Comparison of ENCODE assay signal across 11 cellular contexts in the genomic region with DNA sequence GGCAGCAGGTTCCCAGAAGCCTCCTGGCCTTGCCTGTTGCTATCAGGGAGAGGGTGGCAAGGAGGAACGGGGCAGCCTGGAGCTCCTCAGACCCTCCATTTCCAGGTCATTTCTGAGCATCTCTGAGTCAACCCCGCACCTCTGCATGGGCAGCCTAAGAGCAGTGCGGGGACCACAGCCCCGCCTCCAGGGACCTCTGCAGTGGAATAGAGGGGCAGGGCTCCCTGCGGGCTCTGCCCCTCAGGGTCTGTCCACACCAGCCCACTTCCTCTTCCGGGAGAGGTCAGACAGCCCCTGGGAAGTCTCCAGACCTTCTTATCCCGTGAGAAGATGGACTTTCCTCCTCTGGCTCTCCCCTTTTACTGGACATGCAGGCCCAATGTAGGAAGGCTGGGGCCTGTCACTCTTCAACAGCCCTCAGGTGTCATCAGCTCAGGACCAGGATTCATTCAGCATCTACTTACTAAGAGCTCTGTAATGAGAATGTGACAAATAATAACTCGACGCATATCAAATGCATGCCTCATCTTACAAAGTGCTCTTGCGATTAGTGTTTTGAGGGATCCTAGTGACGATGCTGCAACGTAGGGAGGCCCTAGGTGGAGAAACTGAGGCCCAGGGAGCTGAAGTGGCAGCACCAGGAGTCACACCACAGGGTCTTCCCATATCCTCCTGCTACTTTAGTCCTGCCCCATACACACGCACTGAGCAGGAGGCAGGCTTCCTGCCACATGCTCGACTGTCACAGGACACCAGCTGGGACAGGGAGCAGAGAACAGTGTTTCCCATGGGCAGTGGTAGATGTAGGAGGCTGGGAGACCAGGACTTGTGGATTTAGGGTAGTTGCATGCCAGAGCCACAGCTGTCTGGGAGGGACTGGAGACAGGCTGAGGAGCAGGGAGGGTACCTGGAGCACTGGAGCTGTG. TPM values are rescaled to one million over a fixed set of nuclear protein-coding genes. Genes with fewer than 3 reads are reported as not detected.
DNase-seq lines count a peak whose midpoint lies in the region; ATAC-seq and TF ChIP-seq lines count a peak whose summit lies in the region.
"Had no signal": no experiment of that assay in that cellular context is flagged by ENCODE, and none has a peak within 500 bp of the region (broad histone marks: within the 10 kb centered on the region; RNA-seq: fewer than 3 reads in every experiment).

No MANE protein-coding gene starts in this region.

- no peaks in the 10 kb centered on the region for H3K9me3 Mint-ChIP-seq in activated CD8-positive, alpha-beta T cell treated with anti-CD3 and anti-CD28 coated beads, Interleukin-2, amount 10 ng/mL, durations not matched to agents 7 days and 5 days (ENCODE audit: insufficient read depth)
- no peaks in the 10 kb centered on the region for H3K9me3 Mint-ChIP-seq in activated CD8-positive, alpha-beta T cell treated with anti-CD3 and anti-CD28 coated beads for 36 hours
- H3K9me3 Mint-ChIP-seq in chondrocyte (ENCODE audit: low read depth): no peaks in the 10 kb centered on the region
- H3K9me3 Mint-ChIP-seq: activated CD4-positive, alpha-beta memory T cell treated with anti-CD3 and anti-CD28 coated beads for 36 hours had no signal

- H3K9me3 ChIP-seq in mesodermal cell (ENCODE audit: control insufficient read depth, low read length) (no peaks in the 10 kb centered on the region), upper lobe of left lung (no peaks in the 10 kb centered on the region), aorta (ENCODE audit: control insufficient read depth, low read length) (no peaks in the 10 kb centered on the region)

- no peak overlapping the region for H3K27ac Mint-ChIP-seq in activated CD8-positive, alpha-beta T cell treated with anti-CD3 and anti-CD28 coated beads, Interleukin-2, amount 10 ng/mL, durations not matched to agents 7 days and 5 days
- no peak overlapping the region for H3K27ac Mint-ChIP-seq in activated CD8-positive, alpha-beta T cell treated with anti-CD3 and anti-CD28 coated beads for 36 hours
- H3K27ac Mint-ChIP-seq in chondrocyte (ENCODE audit: unreplicated experiment): peak overlapping the region; percentile 94
- H3K27ac Mint-ChIP-seq: activated CD4-positive, alpha-beta memory T cell treated with anti-CD3 and anti-CD28 coated beads for 36 hours had no signal

- WGBS in mesodermal cell (ENCODE audit: insufficient coverage in 2 of 2), 2 experiments: 86 to 87% methylated on average over 9 to 13 of the region's 14 CpGs
- 69 to 82% methylated on average over 8 to 14 of the region's 14 CpGs for WGBS in upper lobe of left lung, 2 donors
- WGBS in aorta, 2 donors: 85 to 88% methylated on average over 14 of the region's 14 CpGs

- H3K27me3 Mint-ChIP-seq in activated CD8-positive, alpha-beta T cell treated with anti-CD3 and anti-CD28 coated beads, Interleukin-2, amount 10 ng/mL, durations not matched to agents 7 days and 5 days (ENCODE audit: low read depth): peaks cover 2% of the 10 kb centered on the region
- H3K27me3 Mint-ChIP-seq in activated CD8-positive, alpha-beta T cell treated with anti-CD3 and anti-CD28 coated beads for 36 hours: no peaks in the 10 kb centered on the region
- H3K27me3 Mint-ChIP-seq in chondrocyte (ENCODE audit: low read depth): no peaks in the 10 kb centered on the region
- H3K27me3 Mint-ChIP-seq: activated CD4-positive, alpha-beta memory T cell treated with anti-CD3 and anti-CD28 coated beads for 36 hours had no signal

- H3K36me3 Mint-ChIP-seq in activated CD8-positive, alpha-beta T cell treated with anti-CD3 and anti-CD28 coated beads, Interleukin-2, amount 10 ng/mL, durations not matched to agents 7 days and 5 days (ENCODE audit: low read depth): no peaks in the 10 kb centered on the region
- no peaks in the 10 kb centered on the region for H3K36me3 Mint-ChIP-seq in activated CD8-positive, alpha-beta T cell treated with anti-CD3 and anti-CD28 coated beads for 36 hours (ENCODE audit: low read depth)
- H3K36me3 Mint-ChIP-seq in chondrocyte (ENCODE audit: low read depth): no peaks in the 10 kb centered on the region
- H3K36me3 Mint-ChIP-seq: activated CD4-positive, alpha-beta memory T cell treated with anti-CD3 and anti-CD28 coated beads for 36 hours had no signal

- no peak overlapping the region for H3K4me3 Mint-ChIP-seq in activated CD8-positive, alpha-beta T cell treated with anti-CD3 and anti-CD28 coated beads, Interleukin-2, amount 10 ng/mL, durations not matched to agents 7 days and 5 days
- H3K4me3 Mint-ChIP-seq in activated CD8-positive, alpha-beta T cell treated with anti-CD3 and anti-CD28 coated beads for 36 hours: no peak overlapping the region
- no peak overlapping the region for H3K4me3 Mint-ChIP-seq in chondrocyte (ENCODE audit: unreplicated experiment)
- H3K4me3 Mint-ChIP-seq: activated CD4-positive, alpha-beta memory T cell treated with anti-CD3 and anti-CD28 coated beads for 36 hours had no signal

- TF ChIP-seq EP300 in upper lobe of left lung (IDR thresholded peaks at IDR 0.05): no peak

- intact Hi-C loops in activated CD8-positive, alpha-beta T cell treated with anti-CD3 and anti-CD28 coated beads for 36 hours (cut with micrococcal nuclease): no loop called here
- intact Hi-C loops in aorta (cut with DNase I): no loop called here

- TF ChIP-seq POLR2A in upper lobe of left lung (IDR thresholded peaks at IDR 0.05): no peak

- POLR2A ChIA-PET in activated CD8-positive, alpha-beta T cell treated with anti-CD3 and anti-CD28 coated beads, Interleukin-2, amount 10 ng/mL, durations not matched to agents 7 days and 5 days (lab: Charles Lee): interaction anchor here (0.8 kb wide), 1 partner anchor 8 kb away, joined by 3 read pairs; no protein-coding TSS in a partner anchor
- POLR2A ChIA-PET in activated CD8-positive, alpha-beta T cell treated with anti-CD3 and anti-CD28 coated beads for 36 hours (lab: Charles Lee): interaction anchor here (0.9 to 24.1 kb wide), 3 partner anchors 9 to 95 kb away, joined by 3 to 382 read pairs (median 5); a partner anchor contains a TSS

- TF ChIP-seq CTCF in activated CD8-positive, alpha-beta T cell treated with anti-CD3 and anti-CD28 coated beads for 36 hours (IDR thresholded peaks at IDR 0.05): no peak
- TF ChIP-seq CTCF in chondrocyte (IDR thresholded peaks at IDR 0.05): no peak
- no peak for TF ChIP-seq CTCF in upper lobe of left lung (IDR thresholded peaks at IDR 0.05)

- CTCF ChIA-PET in activated CD8-positive, alpha-beta T cell treated with anti-CD3 and anti-CD28 coated beads, Interleukin-2, amount 10 ng/mL, durations not matched to agents 7 days and 5 days (lab: Charles Lee): no interaction called here
- CTCF ChIA-PET in activated CD8-positive, alpha-beta T cell treated with anti-CD3 and anti-CD28 coated beads for 36 hours (lab: Charles Lee): interaction anchor here (0.9 to 1.3 kb wide), 2 partner anchors 95 to 104 kb away, joined by 5 read pairs; no protein-coding TSS in a partner anchor

- H3K4me1 ChIP-seq in mesodermal cell (ENCODE audit: control insufficient read depth, insufficient read depth, low read length, poor library complexity, severe bottlenecking): peaks cover 23% of the 10 kb centered on the region
- peaks cover 0 to 10% (median 7%) of the 10 kb centered on the region in 4 donors for H3K4me1 ChIP-seq in upper lobe of left lung
- no peaks in the 10 kb centered on the region for H3K4me1 ChIP-seq in aorta (ENCODE audit: control insufficient read depth in 1 of 2, insufficient read depth in 2 of 2, low read length in 2 of 2)

- no peaks in the 10 kb centered on the region for H3K36me3 ChIP-seq in mesodermal cell (ENCODE audit: control insufficient read depth, insufficient read depth, low read length)
- no peaks in the 10 kb centered on the region for H3K36me3 ChIP-seq in upper lobe of left lung
- H3K36me3 ChIP-seq in aorta (ENCODE audit: control insufficient read depth in 1 of 2, insufficient read depth in 2 of 2, low read length in 1 of 2): no peaks in the 10 kb centered on the region
- H3K36me3 ChIP-seq: brain microvascular endothelial cell had no signal

- H3K4me1 Mint-ChIP-seq in activated CD8-positive, alpha-beta T cell treated with anti-CD3 and anti-CD28 coated beads, Interleukin-2, amount 10 ng/mL, durations not matched to agents 7 days and 5 days (ENCODE audit: low read depth): peaks cover 2% of the 10 kb centered on the region
- peaks cover 3% of the 10 kb centered on the region for H3K4me1 Mint-ChIP-seq in activated CD8-positive, alpha-beta T cell treated with anti-CD3 and anti-CD28 coated beads for 36 hours (ENCODE audit: low read depth)
- peaks cover 41% of the 10 kb centered on the region for H3K4me1 Mint-ChIP-seq in chondrocyte (ENCODE audit: low read depth)

- ATAC-seq in activated CD8-positive, alpha-beta T cell treated with anti-CD3 and anti-CD28 coated beads, Interleukin-2, amount 10 ng/mL, durations not matched to agents 7 days and 5 days: peak; percentile 20
- no peak for ATAC-seq in activated CD8-positive, alpha-beta T cell treated with anti-CD3 and anti-CD28 coated beads for 36 hours
- ATAC-seq in upper lobe of left lung (ENCODE audit: low FRiP score in 2 of 2) (no peak), GM21360 (IDR thresholded peaks at IDR 0.05; ENCODE audit: unreplicated experiment) (no peak), aorta (ENCODE audit: low FRiP score) (no peak)

- H3K27me3 ChIP-seq in upper lobe of left lung (no peaks in the 10 kb centered on the region), aorta (ENCODE audit: control insufficient read depth in 1 of 2, insufficient read depth in 2 of 2, low read length in 1 of 2) (no peaks in the 10 kb centered on the region)
- H3K27me3 ChIP-seq: brain microvascular endothelial cell had no signal

- DNase-seq in activated CD8-positive, alpha-beta T cell treated with anti-CD3 and anti-CD28 coated beads, Interleukin-2, amount 10 ng/mL, durations not matched to agents 7 days and 5 days: no peak
- no peak for DNase-seq in activated CD8-positive, alpha-beta T cell treated with anti-CD3 and anti-CD28 coated beads for 36 hours
- DNase-seq in chondrocyte (ENCODE audit: low spot score) (no peak), upper lobe of left lung (no peak), AG08396 (ENCODE audit: low spot score) (no peak), aorta (no peak)
- DNase-seq: activated CD4-positive, alpha-beta memory T cell treated with anti-CD3 and anti-CD28 coated beads for 36 hours; brain microvascular endothelial cell; foreskin melanocyte had no signal

- H3K4me3 ChIP-seq in mesodermal cell (ENCODE audit: extremely low read depth, insufficient read depth, low read length, poor library complexity, severe bottlenecking) (no peak overlapping the region), upper lobe of left lung (no peak overlapping the region), aorta (ENCODE audit: low read length in 2 of 2) (no peak overlapping the region)

- H3K27ac ChIP-seq in mesodermal cell (ENCODE audit: low read depth, low read length, severe bottlenecking) (peak overlapping the region; percentile 87), upper lobe of left lung (peak overlapping the region in 3 of 4 donors; percentile 31 to 57 (median 39)), aorta (ENCODE audit: low read depth in 1 of 2, low read length in 2 of 2) (no peak overlapping the region)

RNA-seq across cellular contexts. Expression of a gene that starts 28.0 kb away (rescaled TPM):
- under 1 TPM; 0.61 to 0.73 TPM for total RNA-seq in activated CD8-positive, alpha-beta T cell treated with anti-CD3 and anti-CD28 coated beads, Interleukin-2, amount 10 ng/mL, durations not matched to agents 7 days and 5 days
- total RNA-seq in activated CD8-positive, alpha-beta T cell treated with anti-CD3 and anti-CD28 coated beads for 36 hours: under 1 TPM; 0.77 to 0.96 TPM
- total RNA-seq in chondrocyte: 0.47 TPM in 1 of 3 replicates, not detected in the others
- not detected for polyA plus RNA-seq in mesodermal cell (2013, experiment 1 of 2)
- polyA plus RNA-seq in mesodermal cell (2013, experiment 2 of 2): 0.76 TPM
- under 1 TPM in 1 of 6 donors, not detected in 5; 0.51 TPM for total RNA-seq in upper lobe of left lung
- not detected for total RNA-seq in aorta
- 1 to 10 TPM in 1 of 2 donors, not detected in 1; 1.5 TPM for polyA plus RNA-seq in aorta

RNA-seq across cellular contexts. Expression of a gene that starts 36.4 kb away (rescaled TPM):
- total RNA-seq in activated CD8-positive, alpha-beta T cell treated with anti-CD3 and anti-CD28 coated beads, Interleukin-2, amount 10 ng/mL, durations not matched to agents 7 days and 5 days: 100 to 1,000 TPM; 282 to 288 TPM
- 10 to 100 TPM; 18.7 to 19.3 TPM for total RNA-seq in activated CD8-positive, alpha-beta T cell treated with anti-CD3 and anti-CD28 coated beads for 36 hours
- total RNA-seq in chondrocyte: 40.5 to 77.6 TPM (median 76.5 TPM) in 3 replicates
- 79.5 TPM for polyA plus RNA-seq in mesodermal cell (2013, experiment 1 of 2)
- 71.6 TPM for polyA plus RNA-seq in mesodermal cell (2013, experiment 2 of 2)
- total RNA-seq in upper lobe of left lung: 100 to 1,000 TPM; 169 to 611 (median 375) TPM
- total RNA-seq in aorta: 10 to 100 TPM; 67.1 to 78.5 TPM
- polyA plus RNA-seq in aorta: 100 to 1,000 TPM in 1 of 2 donors, 10 to 100 TPM in 1; 24.9 to 103 TPM

Comparison
In these comparisons a context has a peak if more than half of its experiments do, and no peak if none do; other contexts are left out.
1. H3K27ac ChIP-seq: peak in mesodermal cell (single experiment) and upper lobe of left lung (3 of 4); none in aorta (0 of 2).